1 cellular context compared by ENCODE assay signal in the genomic region with DNA sequence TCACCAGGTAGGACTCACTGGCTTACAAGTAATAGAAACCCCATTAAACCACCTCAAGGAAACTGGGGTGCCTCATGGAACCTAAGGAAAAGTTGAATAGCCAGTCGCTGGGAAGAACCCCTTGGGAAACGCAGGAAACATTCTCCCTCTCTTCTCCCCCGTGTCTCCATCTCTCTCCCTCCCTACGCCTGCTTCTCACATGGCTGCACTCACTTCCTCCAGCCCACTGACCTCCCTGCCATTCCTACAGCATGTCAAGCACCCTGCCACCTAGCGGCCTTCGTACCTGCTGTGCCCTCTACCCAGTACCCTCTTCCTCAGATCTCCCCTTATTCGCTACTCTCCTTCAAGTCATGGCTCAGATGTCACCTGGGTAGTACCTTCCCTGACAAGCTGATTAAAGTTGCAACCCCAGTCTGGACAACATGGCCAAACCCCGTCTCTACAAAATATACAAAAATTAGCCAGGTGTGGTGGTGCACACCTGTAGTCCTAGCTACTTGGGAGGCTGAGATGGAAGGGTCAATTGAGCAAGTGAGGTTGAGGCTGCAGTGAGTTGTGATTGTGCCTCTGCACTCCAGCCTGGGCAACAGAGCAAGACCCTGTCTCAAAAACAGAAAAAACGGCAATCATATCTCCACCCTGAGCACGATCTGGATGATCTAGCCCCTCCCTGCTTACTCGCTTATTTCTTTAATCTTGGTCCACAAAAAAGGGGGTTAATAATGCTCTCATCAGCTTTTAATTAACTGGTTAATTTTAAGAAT.
TF ChIP-seq lines count a peak whose summit lies in the region.

No MANE protein-coding gene starts in this region.

TF ChIP-seq in K562, 482 proteins besides CTCF, POLR2A, EP300 and RAD21 (continued from another document):
- TF ChIP-seq, protein P1, sequence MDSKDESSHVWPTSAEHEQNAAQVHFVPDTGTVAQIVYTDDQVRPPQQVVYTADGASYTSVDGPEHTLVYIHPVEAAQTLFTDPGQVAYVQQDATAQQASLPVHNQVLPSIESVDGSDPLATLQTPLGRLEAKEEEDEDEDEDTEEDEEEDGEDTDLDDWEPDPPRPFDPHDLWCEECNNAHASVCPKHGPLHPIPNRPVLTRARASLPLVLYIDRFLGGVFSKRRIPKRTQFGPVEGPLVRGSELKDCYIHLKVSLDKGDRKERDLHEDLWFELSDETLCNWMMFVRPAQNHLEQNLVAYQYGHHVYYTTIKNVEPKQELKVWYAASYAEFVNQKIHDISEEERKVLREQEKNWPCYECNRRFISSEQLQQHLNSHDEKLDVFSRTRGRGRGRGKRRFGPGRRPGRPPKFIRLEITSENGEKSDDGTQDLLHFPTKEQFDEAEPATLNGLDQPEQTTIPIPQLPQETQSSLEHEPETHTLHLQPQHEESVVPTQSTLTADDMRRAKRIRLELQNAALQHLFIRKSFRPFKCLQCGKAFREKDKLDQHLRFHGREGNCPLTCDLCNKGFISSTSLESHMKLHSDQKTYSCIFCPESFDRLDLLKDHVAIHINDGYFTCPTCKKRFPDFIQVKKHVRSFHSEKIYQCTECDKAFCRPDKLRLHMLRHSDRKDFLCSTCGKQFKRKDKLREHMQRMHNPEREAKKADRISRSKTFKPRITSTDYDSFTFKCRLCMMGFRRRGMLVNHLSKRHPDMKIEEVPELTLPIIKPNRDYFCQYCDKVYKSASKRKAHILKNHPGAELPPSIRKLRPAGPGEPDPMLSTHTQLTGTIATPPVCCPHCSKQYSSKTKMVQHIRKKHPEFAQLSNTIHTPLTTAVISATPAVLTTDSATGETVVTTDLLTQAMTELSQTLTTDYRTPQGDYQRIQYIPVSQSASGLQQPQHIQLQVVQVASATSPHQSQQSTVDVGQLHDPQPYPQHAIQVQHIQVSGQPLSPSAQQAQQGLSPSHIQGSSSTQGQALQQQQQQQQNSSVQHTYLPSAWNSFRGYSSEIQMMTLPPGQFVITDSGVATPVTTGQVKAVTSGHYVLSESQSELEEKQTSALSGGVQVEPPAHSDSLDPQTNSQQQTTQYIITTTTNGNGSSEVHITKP (IDR thresholded peaks at IDR 0.05; ENCODE audit: partially characterized antibody): no peak
TF ChIP-seq in K562: peak in this region for 1.
